Comparison of ENCODE assay signal across 15 cellular contexts in genomic region chr2:217813828-217814227, GRCh38.
DNase-seq lines count a peak whose midpoint lies in the region; ATAC-seq and TF ChIP-seq lines count a peak whose summit lies in the region.
"Had no signal": no experiment of that assay in that cellular context is flagged by ENCODE, and none has a peak within 500 bp of the region (broad histone marks: within the 10 kb centered on the region; RNA-seq: fewer than 3 reads in every experiment).

No MANE protein-coding gene starts in this region.

- peaks cover 6 to 97% (median 96%) of the 10 kb centered on the region in 9 donors for H3K36me3 ChIP-seq in heart left ventricle
- peaks cover 100% of the 10 kb centered on the region for H3K36me3 ChIP-seq in right atrium auricular region
- peaks cover 2 to 97% of the 10 kb centered on the region in 2 donors for H3K36me3 ChIP-seq in gastroesophageal sphincter
- no peaks in the 10 kb centered on the region for H3K36me3 ChIP-seq in mucosa of descending colon (ENCODE audit: low read depth)
- H3K36me3 ChIP-seq in stomach smooth muscle (ENCODE audit: control insufficient read depth in 2 of 2, insufficient read depth in 2 of 2, low read length in 2 of 2): peaks cover 91 to 97% of the 10 kb centered on the region in 2 donors

- no peak for TF ChIP-seq POLR2A in heart left ventricle (IDR thresholded peaks at IDR 0.05)
- TF ChIP-seq POLR2A in gastroesophageal sphincter (IDR thresholded peaks at IDR 0.05): no peak

- H3K4me1 ChIP-seq in heart left ventricle: peaks cover 0 to 91% (median 62%) of the 10 kb centered on the region in 12 donors
- H3K4me1 ChIP-seq in right atrium auricular region: peaks cover 0 to 42% of the 10 kb centered on the region in 2 donors
- H3K4me1 ChIP-seq in gastroesophageal sphincter: peaks cover 4 to 96% (median 29%) of the 10 kb centered on the region in 3 donors
- H3K4me1 ChIP-seq in mucosa of descending colon (ENCODE audit: low read depth): no peaks in the 10 kb centered on the region
- peaks cover 55% of the 10 kb centered on the region for H3K4me1 ChIP-seq in stomach smooth muscle (ENCODE audit: control insufficient read depth, insufficient read depth, low read length)

- TF ChIP-seq EP300 in gastroesophageal sphincter (IDR thresholded peaks at IDR 0.05): no peak

- H3K9me3 ChIP-seq in heart left ventricle (no peaks in the 10 kb centered on the region), right atrium auricular region (no peaks in the 10 kb centered on the region), gastroesophageal sphincter (no peaks in the 10 kb centered on the region), mucosa of descending colon (no peaks in the 10 kb centered on the region), stomach smooth muscle (ENCODE audit: control insufficient read depth in 2 of 2, low read length in 2 of 2) (no peaks in the 10 kb centered on the region)

- H3K4me3 ChIP-seq in heart left ventricle: no peak overlapping the region
- no peak overlapping the region for H3K4me3 ChIP-seq in right atrium auricular region
- H3K4me3 ChIP-seq in gastroesophageal sphincter: no peak overlapping the region
- H3K4me3 ChIP-seq in mucosa of descending colon: no peak overlapping the region
- H3K4me3 ChIP-seq in stomach smooth muscle (ENCODE audit: low read length in 2 of 2): no peak overlapping the region

- no peak overlapping the region for H3K9ac ChIP-seq in stomach smooth muscle (ENCODE audit: low read length in 2 of 2)

- no peak for ATAC-seq in heart left ventricle
- no peak for ATAC-seq in gastroesophageal sphincter
- peak; percentile 12 for ATAC-seq in mucosa of descending colon
- ATAC-seq in GM21423 (IDR thresholded peaks at IDR 0.05; ENCODE audit: unreplicated experiment): no peak
- ATAC-seq: CD8-positive, alpha-beta T cell; HCT116 had no signal

- DNase-seq in heart left ventricle: no peak
- DNase-seq in right atrium auricular region (ENCODE audit: low spot score): no peak
- DNase-seq in mucosa of descending colon: no peak
- DNase-seq in glomerular visceral epithelial cell (ENCODE audit: extremely low spot score): no peak
- DNase-seq in mucosa of gallbladder (ENCODE audit: low spot score): no peak
- DNase-seq: CD8-positive, alpha-beta T cell; COR-L47; DMS153; DMS79 treated with DMSO at 0.1 percent for 48 hours; EL had no signal

- H3K27ac ChIP-seq in heart left ventricle: peak overlapping the region in 8 of 12 donors; percentile 2 to 75 (median 50)
- H3K27ac ChIP-seq in right atrium auricular region: no peak overlapping the region
- H3K27ac ChIP-seq in gastroesophageal sphincter: peak overlapping the region in 3 of 4 donors; percentile 73 to 93 (median 91)
- peak overlapping the region; percentile 70 for H3K27ac ChIP-seq in stomach smooth muscle (ENCODE audit: low read length)
- H3K27ac ChIP-seq: 22Rv1 had no signal

- intact Hi-C loops in heart left ventricle (cut with DNase I) (loop anchor here in 2 of 10 donors (2.0 kb wide), 2 partner anchors 15 to 19 kb away; no protein-coding TSS in a partner anchor), mucosa of descending colon (cut with DNase I, micrococcal nuclease) (no loop called here)

- TF ChIP-seq CTCF in heart left ventricle (IDR thresholded peaks at IDR 0.05): no peak
- no peak for TF ChIP-seq CTCF in right atrium auricular region (IDR thresholded peaks at IDR 0.05)
- no peak for TF ChIP-seq CTCF in gastroesophageal sphincter (IDR thresholded peaks at IDR 0.05)
- no peak for TF ChIP-seq CTCF in mucosa of descending colon (IDR thresholded peaks at IDR 0.05)

- 92 to 97% (median 93%) methylated on average over 6 of the region's 6 CpGs for WGBS in heart left ventricle, 4 donors
- 89 to 94% methylated on average over 6 of the region's 6 CpGs for WGBS in gastroesophageal sphincter (ENCODE audit: low coverage in 1 of 2), 2 donors

- H3K27me3 ChIP-seq in heart left ventricle (no peaks in the 10 kb centered on the region), right atrium auricular region (no peaks in the 10 kb centered on the region), gastroesophageal sphincter (no peaks in the 10 kb centered on the region), stomach smooth muscle (ENCODE audit: control insufficient read depth in 1 of 2, insufficient read depth in 2 of 2, low read length in 2 of 2) (no peaks in the 10 kb centered on the region)

Comparison
In these comparisons a context has a peak if more than half of its experiments do, and no peak if none do; other contexts are left out.
1. H3K27ac ChIP-seq: peak in heart left ventricle (8 of 12), gastroesophageal sphincter (3 of 4) and stomach smooth muscle (single experiment); none in right atrium auricular region (0 of 2).